ENCODE assay signal across 14 cellular contexts in genomic region chr10:25026463-25026862, GRCh38. TPM values are rescaled to one million over a fixed set of nuclear protein-coding genes. Genes with fewer than 3 reads are reported as not detected.
A peak's percentile ranks its signal among the peaks of the same experiment; 100 is the strongest.
DNase-seq lines count a peak whose midpoint lies in the region; ATAC-seq and TF ChIP-seq lines count a peak whose summit lies in the region.
"Had no signal": no experiment of that assay in that cellular context is flagged by ENCODE, and none has a peak within 500 bp of the region (broad histone marks: within the 10 kb centered on the region; RNA-seq: fewer than 3 reads in every experiment).

No MANE protein-coding gene starts in this region.

- peaks cover 22% of the 10 kb centered on the region for H3K4me1 ChIP-seq in left ventricle myocardium inferior
- H3K4me1 ChIP-seq in right atrium auricular region: no peaks in the 10 kb centered on the region
- H3K4me1 ChIP-seq in adipocyte (ENCODE audit: control insufficient read depth, insufficient read depth, low read length): peaks cover 21% of the 10 kb centered on the region
- H3K4me1 ChIP-seq in osteoblast (ENCODE audit: insufficient read depth, low read length): peaks cover 15% of the 10 kb centered on the region

- H3K27me3 ChIP-seq in left ventricle myocardium inferior (ENCODE audit: low read depth) (no peaks in the 10 kb centered on the region), right atrium auricular region (no peaks in the 10 kb centered on the region), adipocyte (replicated peaks; ENCODE audit: control insufficient read depth, insufficient read depth, low read length) (no peaks in the 10 kb centered on the region), osteoblast (ENCODE audit: insufficient read depth, low read length) (no peaks in the 10 kb centered on the region)

- intact Hi-C loops in left ventricle myocardium inferior (cut with micrococcal nuclease): loop anchor here (5.0 kb wide), 1 partner anchor 46 kb away; no protein-coding TSS in a partner anchor

- no peak overlapping the region for H3K9ac ChIP-seq in adipocyte (ENCODE audit: low read length)

- H3K36me3 ChIP-seq in left ventricle myocardium inferior (no peaks in the 10 kb centered on the region), right atrium auricular region (no peaks in the 10 kb centered on the region), adipocyte (ENCODE audit: control insufficient read depth, insufficient read depth, low read length, severe bottlenecking) (no peaks in the 10 kb centered on the region), osteoblast (ENCODE audit: insufficient read depth, low read length) (no peaks in the 10 kb centered on the region)

- TF ChIP-seq CTCF in left ventricle myocardium inferior (IDR thresholded peaks at IDR 0.05; ENCODE audit: borderline replicate concordance) (peak; percentile 55), right atrium auricular region (IDR thresholded peaks at IDR 0.05) (peak in 1 of 2 donors; percentile 57), osteoblast (IDR thresholded peaks at IDR 0.05; ENCODE audit: extremely low read depth, low read depth, low read length) (no peak)

- no peaks in the 10 kb centered on the region for H3K79me2 ChIP-seq in osteoblast (ENCODE audit: insufficient read depth, low read length)

- H3K27ac ChIP-seq in left ventricle myocardium inferior (replicated peaks): no peak overlapping the region
- no peak overlapping the region for H3K27ac ChIP-seq in right atrium auricular region
- H3K27ac ChIP-seq in osteoblast (ENCODE audit: low read depth, low read length): no peak overlapping the region

- H3K9me3 ChIP-seq in left ventricle myocardium inferior (replicated peaks) (peaks cover 8% of the 10 kb centered on the region), right atrium auricular region (peaks cover 0 to 3% of the 10 kb centered on the region in 2 donors), adipocyte (ENCODE audit: control insufficient read depth, low read length) (no peaks in the 10 kb centered on the region), osteoblast (ENCODE audit: low read depth, low read length) (no peaks in the 10 kb centered on the region)

- H3K4me2 ChIP-seq in osteoblast (ENCODE audit: insufficient read depth, low read length): no peak overlapping the region

- DNase-seq in left ventricle myocardium inferior (no peak), right atrium auricular region (ENCODE audit: low spot score) (no peak), adipocyte (ENCODE audit: low read depth) (peak; percentile 27), inferior parietal cortex (ENCODE audit: extremely low spot score) (peak; percentile 56), osteoblast (ENCODE audit: insufficient read length, low spot score, missing footprints) (no peak), dedifferentiated amniotic fluid mesenchymal stem cell (ENCODE audit: extremely low spot score) (no peak)
- DNase-seq: activated CD8-positive, alpha-beta T cell treated with anti-CD3 and anti-CD28 coated beads for 36 hours; CD4-positive, alpha-beta memory T cell; naive B cell; NCI-H2029 treated with DMSO at 0.1 percent for 48 hours; SIG-M5 had no signal

- H3K4me3 ChIP-seq in left ventricle myocardium inferior (no peak overlapping the region), right atrium auricular region (no peak overlapping the region), adipocyte (ENCODE audit: low read length) (no peak overlapping the region), osteoblast (ENCODE audit: insufficient read depth, low read length) (no peak overlapping the region)

- H4K20me1 ChIP-seq in osteoblast (ENCODE audit: insufficient read depth, low read length): no peaks in the 10 kb centered on the region

- H2AFZ ChIP-seq in osteoblast (ENCODE audit: low read length): no peak overlapping the region

- no peak for ATAC-seq in HG02798 (IDR thresholded peaks at IDR 0.05; ENCODE audit: poor library complexity, unreplicated experiment)
- no peak for ATAC-seq in HG03108 (IDR thresholded peaks at IDR 0.05; ENCODE audit: unreplicated experiment)
- ATAC-seq: activated CD8-positive, alpha-beta T cell treated with anti-CD3 and anti-CD28 coated beads for 36 hours had no signal

RNA-seq across cellular contexts. Expression of gene THNSL1, which starts 10.1 kb away (rescaled TPM):
- total RNA-seq in left ventricle myocardium inferior (5.3 TPM), right atrium auricular region (1 to 10 TPM; 1.1 to 2.1 TPM), osteoblast (2.9 and 3.2 TPM in 2 replicates)

RNA-seq across cellular contexts. Expression of gene ENKUR, which starts 10.5 kb away (rescaled TPM):
- total RNA-seq in left ventricle myocardium inferior (not detected), right atrium auricular region (not detected), osteoblast (0.59 TPM in 1 of 2 replicates, not detected in the other)
- total RNA-seq: activated CD8-positive, alpha-beta T cell treated with anti-CD3 and anti-CD28 coated beads for 36 hours; CD4-positive, alpha-beta memory T cell; glomerular endothelial cell had no signal

Comparison
In these comparisons a context has a peak if more than half of its experiments do, and no peak if none do; other contexts are left out.
1. DNase-seq: peak in adipocyte (single experiment) and inferior parietal cortex (single experiment); none in left ventricle myocardium inferior (single experiment), right atrium auricular region (single experiment), osteoblast (single experiment) and dedifferentiated amniotic fluid mesenchymal stem cell (single experiment).